17 cellular contexts compared by ENCODE assay signal in genomic region chr1:204220217-204220616, GRCh38. TPM values are rescaled to one million over a fixed set of nuclear protein-coding genes. Genes with fewer than 3 reads are reported as not detected.
DNase-seq lines count a peak whose midpoint lies in the region; ATAC-seq and TF ChIP-seq lines count a peak whose summit lies in the region.
"Had no signal": no experiment of that assay in that cellular context is flagged by ENCODE, and none has a peak within 500 bp of the region (broad histone marks: within the 10 kb centered on the region; RNA-seq: fewer than 3 reads in every experiment).

No MANE protein-coding gene starts in this region.

- H3K27me3 Mint-ChIP-seq in WTC11 (ENCODE audit: low read depth), result no peaks in the 10 kb centered on the region

- H3K36me3 ChIP-seq in psoas muscle (ENCODE audit: insufficient read depth in 1 of 2, low read depth in 1 of 2) (no peaks in the 10 kb centered on the region), mucosa of descending colon (ENCODE audit: low read depth) (no peaks in the 10 kb centered on the region)
- H3K36me3 ChIP-seq: HAP-1 had no signal

- no peaks in the 10 kb centered on the region for H3K9me3 Mint-ChIP-seq in WTC11
- H3K9me3 Mint-ChIP-seq: CD8-positive, alpha-beta memory T cell had no signal

- H3K27ac Mint-ChIP-seq in WTC11, result peak overlapping the region; percentile 4; the same call in 1 of the 2 replicates
- H3K27ac Mint-ChIP-seq: CD8-positive, alpha-beta memory T cell had no signal

- 61 to 75% (median 71%) methylated on average over 5 of the region's 5 CpGs for WGBS in psoas muscle, 3 donors

- H3K9me3 ChIP-seq in psoas muscle, result no peaks in the 10 kb centered on the region
- H3K9me3 ChIP-seq in mucosa of descending colon, result no peaks in the 10 kb centered on the region
- H3K9me3 ChIP-seq: HAP-1 had no signal

- H3K4me1 ChIP-seq in psoas muscle (no peaks in the 10 kb centered on the region), mucosa of descending colon (ENCODE audit: low read depth) (no peaks in the 10 kb centered on the region)
- H3K4me1 ChIP-seq: HAP-1 had no signal

- POLR2A ChIA-PET in WTC11 (lab: Charles Lee), result no interaction called here

- no peaks in the 10 kb centered on the region for H3K36me3 Mint-ChIP-seq in WTC11
- H3K36me3 Mint-ChIP-seq: CD8-positive, alpha-beta memory T cell had no signal

- H3K4me1 Mint-ChIP-seq in WTC11, result peaks cover 4% of the 10 kb centered on the region

- H3K27me3 ChIP-seq in psoas muscle (ENCODE audit: insufficient read depth in 3 of 3, low read length in 2 of 3), result peaks cover 0 to 21% (median 0%) of the 10 kb centered on the region in 3 donors

- CTCF ChIA-PET in WTC11 (lab: Charles Lee), result interaction anchor here (0.6 kb wide), 1 partner anchor 13 kb away, joined by 3 read pairs; no protein-coding TSS in a partner anchor

- DNase-seq in AG08395 (ENCODE audit: low spot score), result peak; percentile 39
- peak; percentile 42 for DNase-seq in EH (ENCODE audit: low read depth)
- DNase-seq in WTC11 (ENCODE audit: low spot score), result no peak
- DNase-seq in left kidney (ENCODE audit: low read depth, low spot score), result peak; percentile 50
- DNase-seq in NCI-H748 treated with DMSO at 0.1 percent for 48 hours (lab: John Stamatoyannopoulos, UW), result no peak
- no peak for DNase-seq in psoas muscle
- DNase-seq in mucosa of descending colon, result no peak
- DNase-seq: C1 segment of cervical spinal cord; CD8-positive, alpha-beta memory T cell; DMS79; NCI-H1417; NCI-H187 treated with DMSO at 0.1 percent for 48 hours; NCI-H345; NCI-H524 treated with DMSO at 0.1 percent for 48 hours had no signal

- intact Hi-C loops in psoas muscle (cut with DNase I), result no loop called here
- intact Hi-C loops in mucosa of descending colon (cut with DNase I, micrococcal nuclease), result no loop called here

- no peak overlapping the region for H3K4me3 Mint-ChIP-seq in WTC11
- H3K4me3 Mint-ChIP-seq: CD8-positive, alpha-beta memory T cell had no signal

- no peak overlapping the region for H3K27ac ChIP-seq in psoas muscle

- TF ChIP-seq CTCF in WTC11 (IDR thresholded peaks at IDR 0.05), result no peak
- TF ChIP-seq CTCF in psoas muscle (IDR thresholded peaks at IDR 0.05), result no peak
- no peak for TF ChIP-seq CTCF in mucosa of descending colon (IDR thresholded peaks at IDR 0.05)

- H3K4me3 ChIP-seq in psoas muscle (no peak overlapping the region), mucosa of descending colon (no peak overlapping the region)
- H3K4me3 ChIP-seq: HAP-1 had no signal

- ATAC-seq in WTC11, result no peak
- no peak for ATAC-seq in HG02610 (IDR thresholded peaks at IDR 0.05; ENCODE audit: unreplicated experiment)
- no peak for ATAC-seq in psoas muscle
- ATAC-seq in mucosa of descending colon, result no peak

TF ChIP-seq in WTC11, 78 proteins besides CTCF, POLR2A, EP300 and RAD21:
- TF ChIP-seq IRF2 (CRISPR knock-in tag; IDR thresholded peaks at IDR 0.05; ENCODE audit: borderline replicate concordance, low read depth), result no peak
- TF ChIP-seq, protein P1, sequence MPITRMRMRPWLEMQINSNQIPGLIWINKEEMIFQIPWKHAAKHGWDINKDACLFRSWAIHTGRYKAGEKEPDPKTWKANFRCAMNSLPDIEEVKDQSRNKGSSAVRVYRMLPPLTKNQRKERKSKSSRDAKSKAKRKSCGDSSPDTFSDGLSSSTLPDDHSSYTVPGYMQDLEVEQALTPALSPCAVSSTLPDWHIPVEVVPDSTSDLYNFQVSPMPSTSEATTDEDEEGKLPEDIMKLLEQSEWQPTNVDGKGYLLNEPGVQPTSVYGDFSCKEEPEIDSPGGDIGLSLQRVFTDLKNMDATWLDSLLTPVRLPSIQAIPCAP (CRISPR knock-in tag; IDR thresholded peaks at IDR 0.05), result no peak
- TF ChIP-seq, protein P2, sequence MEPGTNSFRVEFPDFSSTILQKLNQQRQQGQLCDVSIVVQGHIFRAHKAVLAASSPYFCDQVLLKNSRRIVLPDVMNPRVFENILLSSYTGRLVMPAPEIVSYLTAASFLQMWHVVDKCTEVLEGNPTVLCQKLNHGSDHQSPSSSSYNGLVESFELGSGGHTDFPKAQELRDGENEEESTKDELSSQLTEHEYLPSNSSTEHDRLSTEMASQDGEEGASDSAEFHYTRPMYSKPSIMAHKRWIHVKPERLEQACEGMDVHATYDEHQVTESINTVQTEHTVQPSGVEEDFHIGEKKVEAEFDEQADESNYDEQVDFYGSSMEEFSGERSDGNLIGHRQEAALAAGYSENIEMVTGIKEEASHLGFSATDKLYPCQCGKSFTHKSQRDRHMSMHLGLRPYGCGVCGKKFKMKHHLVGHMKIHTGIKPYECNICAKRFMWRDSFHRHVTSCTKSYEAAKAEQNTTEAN (CRISPR knock-in tag; IDR thresholded peaks at IDR 0.05), result no peak
- no peak for TF ChIP-seq GTF2I (CRISPR knock-in tag; conservative IDR thresholded peaks at IDR 0.05)
- no peak for TF ChIP-seq TEAD4 (CRISPR knock-in tag; IDR thresholded peaks at IDR 0.05)
- TF ChIP-seq OVOL2 (CRISPR knock-in tag; IDR thresholded peaks at IDR 0.05; ENCODE audit: borderline replicate concordance), result no peak
- no peak for TF ChIP-seq FOXK1 (CRISPR knock-in tag; IDR thresholded peaks at IDR 0.05)
- TF ChIP-seq ZNF671 (CRISPR knock-in tag; IDR thresholded peaks at IDR 0.05), result no peak
- TF ChIP-seq, protein P3, sequence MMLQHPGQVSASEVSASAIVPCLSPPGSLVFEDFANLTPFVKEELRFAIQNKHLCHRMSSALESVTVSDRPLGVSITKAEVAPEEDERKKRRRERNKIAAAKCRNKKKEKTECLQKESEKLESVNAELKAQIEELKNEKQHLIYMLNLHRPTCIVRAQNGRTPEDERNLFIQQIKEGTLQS (CRISPR knock-in tag; conservative IDR thresholded peaks at IDR 0.05), result no peak
- no peak for TF ChIP-seq ERG (CRISPR knock-in tag; IDR thresholded peaks at IDR 0.05)
- TF ChIP-seq SMAD4 (CRISPR knock-in tag; IDR thresholded peaks at IDR 0.05), result no peak
- TF ChIP-seq, protein P4, sequence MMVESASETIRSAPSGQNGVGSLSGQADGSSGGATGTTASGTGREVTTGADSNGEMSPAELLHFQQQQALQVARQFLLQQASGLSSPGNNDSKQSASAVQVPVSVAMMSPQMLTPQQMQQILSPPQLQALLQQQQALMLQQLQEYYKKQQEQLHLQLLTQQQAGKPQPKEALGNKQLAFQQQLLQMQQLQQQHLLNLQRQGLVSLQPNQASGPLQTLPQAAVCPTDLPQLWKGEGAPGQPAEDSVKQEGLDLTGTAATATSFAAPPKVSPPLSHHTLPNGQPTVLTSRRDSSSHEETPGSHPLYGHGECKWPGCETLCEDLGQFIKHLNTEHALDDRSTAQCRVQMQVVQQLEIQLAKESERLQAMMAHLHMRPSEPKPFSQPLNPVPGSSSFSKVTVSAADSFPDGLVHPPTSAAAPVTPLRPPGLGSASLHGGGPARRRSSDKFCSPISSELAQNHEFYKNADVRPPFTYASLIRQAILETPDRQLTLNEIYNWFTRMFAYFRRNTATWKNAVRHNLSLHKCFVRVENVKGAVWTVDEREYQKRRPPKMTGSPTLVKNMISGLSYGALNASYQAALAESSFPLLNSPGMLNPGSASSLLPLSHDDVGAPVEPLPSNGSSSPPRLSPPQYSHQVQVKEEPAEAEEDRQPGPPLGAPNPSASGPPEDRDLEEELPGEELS (CRISPR knock-in tag; IDR thresholded peaks at IDR 0.05), result no peak
- TF ChIP-seq JAZF1 (CRISPR knock-in tag; IDR thresholded peaks at IDR 0.05), result no peak
- no peak for TF ChIP-seq KAT7 (CRISPR knock-in tag; IDR thresholded peaks at IDR 0.05; ENCODE audit: borderline replicate concordance)
- TF ChIP-seq PRRX2 (CRISPR knock-in tag; IDR thresholded peaks at IDR 0.05), result no peak
- no peak for TF ChIP-seq GRHL2 (CRISPR knock-in tag; IDR thresholded peaks at IDR 0.05; ENCODE audit: insufficient replicate concordance, severe bottlenecking)
- no peak for TF ChIP-seq MXD4 (CRISPR knock-in tag; IDR thresholded peaks at IDR 0.05; ENCODE audit: borderline replicate concordance)
TF ChIP-seq in WTC11: peak in this region for 0.

RNA-seq across cellular contexts. Expression of gene GOLT1A, which starts 6.4 kb away (rescaled TPM):
- 6.5 to 6.7 TPM (median 6.6 TPM) in 3 replicates for total RNA-seq in WTC11 (2021)
- not detected for total RNA-seq in psoas muscle
- 1 to 10 TPM in 1 of 3 donors, under 1 TPM in 2; 0.30 to 7.1 (median 0.37) TPM for polyA plus RNA-seq in psoas muscle
- total RNA-seq in mucosa of descending colon, result 10 to 100 TPM in 1 of 3 donors, 1 to 10 TPM in 2; 2.5 to 11.4 (median 3.9) TPM
- total RNA-seq: CD8-positive, alpha-beta memory T cell; SK-MEL-5 had no signal
- polyA plus RNA-seq: CD8-positive, alpha-beta memory T cell had no signal

RNA-seq across cellular contexts. Expression of gene KISS1, which starts 23.9 kb away (rescaled TPM):
- 0.35 to 1.2 TPM (median 0.66 TPM) in 3 replicates for total RNA-seq in WTC11 (2021)
- total RNA-seq in psoas muscle, result not detected
- under 1 TPM in 1 of 3 donors, not detected in 2; 0.18 TPM for polyA plus RNA-seq in psoas muscle
- 1 to 10 TPM in 1 of 3 donors, not detected in 2; 1.3 TPM for total RNA-seq in mucosa of descending colon
- total RNA-seq: CD8-positive, alpha-beta memory T cell; SK-MEL-5 had no signal
- polyA plus RNA-seq: CD8-positive, alpha-beta memory T cell had no signal

RNA-seq across cellular contexts. Expression of gene REN, which starts 54.1 kb away (rescaled TPM):
- total RNA-seq in WTC11 (2021) (not detected in 3 replicates), psoas muscle (not detected), mucosa of descending colon (under 1 TPM in 2 of 3 donors, not detected in 1; 0.26 to 0.87 TPM)
- polyA plus RNA-seq in psoas muscle, result not detected
- total RNA-seq: CD8-positive, alpha-beta memory T cell; SK-MEL-5 had no signal
- polyA plus RNA-seq: CD8-positive, alpha-beta memory T cell had no signal

Comparison
In these comparisons a context has a peak if more than half of its experiments do, and no peak if none do; other contexts are left out.
1. DNase-seq: peak in AG08395 (single experiment), EH (single experiment) and left kidney (single experiment); none in WTC11 (single experiment), NCI-H748 treated with DMSO at 0.1 percent for 48 hours (single experiment), psoas muscle (0 of 2) and mucosa of descending colon (0 of 3).